In the genomic region with DNA sequence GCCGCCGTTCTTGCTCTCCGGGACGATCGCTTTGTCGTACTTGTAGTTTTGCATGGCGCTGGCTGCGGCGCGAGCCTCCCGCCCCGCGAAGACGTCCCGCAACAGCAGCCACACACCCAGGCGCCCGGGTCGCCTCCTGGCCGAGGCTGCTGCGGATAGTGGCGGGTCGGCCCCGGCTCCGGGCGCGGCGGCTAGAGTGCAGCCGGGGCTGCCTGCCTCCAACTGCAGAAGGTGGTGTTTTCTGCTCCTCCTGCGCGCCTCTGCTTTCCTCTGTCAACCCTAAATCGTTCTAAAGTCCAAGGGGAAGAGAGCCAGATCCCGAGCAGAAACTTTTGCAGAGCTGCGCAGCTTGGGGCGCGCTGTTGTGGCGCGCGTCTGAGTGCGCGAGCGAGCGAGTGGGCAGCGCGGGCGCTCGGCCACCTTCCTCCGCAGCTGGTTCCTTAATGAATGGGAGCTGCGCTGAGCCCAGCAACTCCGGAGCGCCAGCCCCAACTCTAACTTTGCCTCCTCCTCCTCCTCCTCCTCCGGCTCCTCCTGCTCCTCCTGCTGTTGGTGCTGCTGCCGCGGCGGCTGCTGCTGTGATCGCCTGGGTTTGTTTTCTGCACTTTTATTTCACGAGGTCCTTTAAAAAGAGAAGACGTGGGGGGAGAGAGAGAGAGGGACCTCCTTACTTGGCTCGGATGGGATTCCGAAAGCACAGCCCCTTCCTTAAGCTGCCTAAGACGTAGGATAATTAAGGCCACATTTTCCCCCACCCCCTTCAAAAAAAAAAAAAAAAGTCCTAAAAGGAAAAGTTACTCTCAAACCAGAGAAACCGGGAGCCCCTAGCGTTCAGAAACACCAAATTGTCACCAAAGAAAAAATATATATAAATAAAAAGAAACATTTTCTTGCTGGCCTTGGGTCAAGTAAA, we compare ENCODE assay signal across 8 cellular contexts. TPM values are rescaled to one million over a fixed set of nuclear protein-coding genes. Genes with fewer than 3 reads are reported as not detected.
A peak's percentile ranks its signal among the peaks of the same experiment; 100 is the strongest.
DNase-seq lines count a peak whose midpoint lies in the region; ATAC-seq and TF ChIP-seq lines count a peak whose summit lies in the region.

A gene (minus strand): TSS at position 601 of the 913 bp plus-strand sequence. CDS start 547 bp downstream, at position 54.

- H4K20me1 ChIP-seq in fibroblast of lung (ENCODE audit: control insufficient read depth, extremely low read depth, insufficient read depth, low read length): peaks cover 7% of the 10 kb centered on the region

- 0% methylated on average over 14 to 35 of the region's 62 CpGs for WGBS in upper lobe of left lung, 2 donors

- H3K27me3 ChIP-seq in fibroblast of lung (ENCODE audit: control insufficient read depth, insufficient read depth, low read length) (no peaks in the 10 kb centered on the region), upper lobe of left lung (no peaks in the 10 kb centered on the region)

- peak within 1 kb of the TSS; percentile 42 for H2AFZ ChIP-seq in fibroblast of lung (ENCODE audit: low read length)

- no peak for TF ChIP-seq EP300 in upper lobe of left lung (IDR thresholded peaks at IDR 0.05)

- peak; percentile 57 to 58 for TF ChIP-seq CTCF in fibroblast of lung (conservative IDR thresholded peaks at IDR 0.05 in 1 of 2, IDR thresholded peaks at IDR 0.05 in 1 of 2; ENCODE audit: low read depth in 1 of 2, low read length in 2 of 2)
- TF ChIP-seq CTCF in upper lobe of left lung (IDR thresholded peaks at IDR 0.05): peak in 4 of 6 experiments; percentile 30 to 48 (median 42)

- H3K4me3 ChIP-seq in fibroblast of lung (replicated peaks in 1 of 4; ENCODE audit: control extremely low read depth in 1 of 4, insufficient read depth in 1 of 4, low read depth in 3 of 4, low read length in 4 of 4) (peak within 1 kb of the TSS; percentile 68 to 100 (median 85)), upper lobe of left lung (peak within 1 kb of the TSS; percentile 66 to 94 (median 76))

- H3K4me1 ChIP-seq in fibroblast of lung (ENCODE audit: control insufficient read depth, extremely low read depth, insufficient read depth, low read length) (peaks cover 6% of the 10 kb centered on the region), upper lobe of left lung (peaks cover 8 to 36% (median 22%) of the 10 kb centered on the region in 4 donors)

- H3K27ac ChIP-seq in fibroblast of lung (ENCODE audit: insufficient read depth, low read length) (peak within 1 kb of the TSS; percentile 85), upper lobe of left lung (peak within 1 kb of the TSS; percentile 88 to 96 (median 94))

- H3K36me3 ChIP-seq in fibroblast of lung (ENCODE audit: control insufficient read depth, insufficient read depth, low read length): no peaks in the 10 kb centered on the region
- H3K36me3 ChIP-seq in upper lobe of left lung: no peaks in the 10 kb centered on the region

- H3K9ac ChIP-seq in fibroblast of lung (ENCODE audit: insufficient read depth, low read length): peak within 1 kb of the TSS; percentile 91

- no peaks in the 10 kb centered on the region for H3K9me3 ChIP-seq in fibroblast of lung (ENCODE audit: control insufficient read depth, insufficient read depth, low read depth, low read length)
- no peaks in the 10 kb centered on the region for H3K9me3 ChIP-seq in upper lobe of left lung

- peak; percentile 58 for ATAC-seq in GM18511 (IDR thresholded peaks at IDR 0.05; ENCODE audit: unreplicated experiment)
- peak; percentile 93 to 94 for ATAC-seq in upper lobe of left lung (ENCODE audit: low FRiP score in 2 of 2)
- no peak for ATAC-seq in GM19397 (IDR thresholded peaks at IDR 0.05; ENCODE audit: unreplicated experiment)

- DNase-seq in Ammon's horn (ENCODE audit: low spot score): peak; percentile 92
- DNase-seq in NCI-H2029 treated with DMSO at 0.1 percent for 48 hours (lab: John Stamatoyannopoulos, UW): peak; percentile 80
- DNase-seq in activated CD4-positive, alpha-beta T cell treated with anti-CD3 and anti-CD28 coated beads, Interleukin-2, amount 50 U/mL, for 48 hours: peak; percentile 3 to 25
- DNase-seq in fibroblast of lung (ENCODE audit: low read depth in 2 of 2): peak; percentile 93 to 98
- peak; percentile 85 for DNase-seq in mucosa of gallbladder (ENCODE audit: low spot score)
- DNase-seq in upper lobe of left lung: peak; percentile 91 to 93

- peak in 3 of 4 donors; percentile 77 to 96 (median 86) for TF ChIP-seq POLR2A in upper lobe of left lung (IDR thresholded peaks at IDR 0.05)

- peak within 1 kb of the TSS; percentile 90 for H3K4me2 ChIP-seq in fibroblast of lung (ENCODE audit: extremely low read depth, insufficient read depth, low read length)

- peaks cover 54% of the 10 kb centered on the region for H3K79me2 ChIP-seq in fibroblast of lung (ENCODE audit: control insufficient read depth, insufficient read depth, low read length)

RNA-seq across cellular contexts. Expression of the gene that starts here (rescaled TPM):
- total RNA-seq in fibroblast of lung: 170 and 343 TPM in 2 replicates
- 185 and 465 TPM in 2 replicates for polyA plus RNA-seq in fibroblast of lung
- 129 and 296 TPM in 2 replicates for polyA plus RNA-seq in fibroblast of lung (2012)
- 284 and 399 TPM in 2 replicates for polyA minus RNA-seq in fibroblast of lung (ENCODE audit: low replicate concordance)
- total RNA-seq in mucosa of gallbladder: 68.2 TPM
- total RNA-seq in upper lobe of left lung: 100 to 1,000 TPM in 1 of 6 donors, 10 to 100 TPM in 5; 30.7 to 117 (median 55.5) TPM

Comparison
In these comparisons a context has a peak if more than half of its experiments do, and no peak if none do; other contexts are left out.
1. DNase-seq: peak in every context shown above with its lines; median percentile 96 in fibroblast of lung; 92 in Ammon's horn; 92 in upper lobe of left lung; 85 in mucosa of gallbladder; 80 in NCI-H2029 treated with DMSO at 0.1 percent for 48 hours; 14 in activated CD4-positive, alpha-beta T cell treated with anti-CD3 and anti-CD28 coated beads, Interleukin-2, amount 50 U/mL, for 48 hours.